In the genomic region with DNA sequence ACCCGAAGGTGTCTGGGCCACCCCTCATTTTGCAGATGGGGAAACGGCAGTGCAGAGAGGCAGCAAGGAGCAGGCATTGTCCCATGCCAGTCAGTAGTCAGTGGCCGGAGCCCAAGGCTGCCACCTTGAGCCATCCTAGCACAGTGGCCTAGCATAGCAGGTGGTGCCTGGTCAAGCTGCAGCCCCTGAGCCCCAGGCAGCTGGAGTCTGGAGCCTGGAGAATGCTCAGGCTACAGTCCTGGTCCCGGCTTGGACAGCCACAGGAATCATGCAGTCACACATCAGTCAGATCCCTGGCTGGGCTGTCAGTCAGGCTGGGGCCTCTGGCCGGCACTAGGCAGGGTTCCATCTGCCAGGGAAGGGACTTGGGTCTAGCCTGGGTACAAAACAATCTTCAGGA, we compare ENCODE assay signal across 1 cellular context.
TF ChIP-seq lines count a peak whose summit lies in the region.

No MANE protein-coding gene starts in this region.

TF ChIP-seq in HepG2, 621 proteins besides CTCF, POLR2A, EP300 and RAD21:
- TF ChIP-seq NONO (IDR thresholded peaks at IDR 0.05) (no peak), NONO (CRISPR knock-in tag; conservative IDR thresholded peaks at IDR 0.05) (no peak), ZFP82 (CRISPR knock-in tag; IDR thresholded peaks at IDR 0.05; ENCODE audit: borderline replicate concordance) (no peak), BRCA1 (CRISPR knock-in tag; IDR thresholded peaks at IDR 0.05) (no peak), RELA (CRISPR knock-in tag; IDR thresholded peaks at IDR 0.05) (no peak), AHDC1 (CRISPR knock-in tag; IDR thresholded peaks at IDR 0.05; ENCODE audit: borderline replicate concordance) (no peak), CREM (IDR thresholded peaks at IDR 0.05) (no peak), CREM (CRISPR knock-in tag; IDR thresholded peaks at IDR 0.05) (no peak), NR2F2 (IDR thresholded peaks at IDR 0.05; ENCODE audit: borderline replicate concordance, low read depth) (no peak), ZNF800 (CRISPR knock-in tag; IDR thresholded peaks at IDR 0.05) (no peak), ZNF513 (CRISPR knock-in tag; conservative IDR thresholded peaks at IDR 0.05) (no peak), MLXIP (CRISPR knock-in tag; IDR thresholded peaks at IDR 0.05; ENCODE audit: borderline replicate concordance) (no peak), KDM2A (CRISPR knock-in tag; IDR thresholded peaks at IDR 0.05; ENCODE audit: borderline replicate concordance, low read depth) (no peak), IRF2 (CRISPR knock-in tag; IDR thresholded peaks at IDR 0.05) (no peak), JUNB (CRISPR knock-in tag; IDR thresholded peaks at IDR 0.05; ENCODE audit: borderline replicate concordance) (no peak), SALL1 (CRISPR knock-in tag; IDR thresholded peaks at IDR 0.05) (no peak)
- TF ChIP-seq, protein P1, sequence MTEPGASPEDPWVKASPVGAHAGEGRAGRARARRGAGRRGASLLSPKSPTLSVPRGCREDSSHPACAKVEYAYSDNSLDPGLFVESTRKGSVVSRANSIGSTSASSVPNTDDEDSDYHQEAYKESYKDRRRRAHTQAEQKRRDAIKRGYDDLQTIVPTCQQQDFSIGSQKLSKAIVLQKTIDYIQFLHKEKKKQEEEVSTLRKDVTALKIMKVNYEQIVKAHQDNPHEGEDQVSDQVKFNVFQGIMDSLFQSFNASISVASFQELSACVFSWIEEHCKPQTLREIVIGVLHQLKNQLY (CRISPR knock-in tag; IDR thresholded peaks at IDR 0.05): no peak
- TF ChIP-seq, protein P2, sequence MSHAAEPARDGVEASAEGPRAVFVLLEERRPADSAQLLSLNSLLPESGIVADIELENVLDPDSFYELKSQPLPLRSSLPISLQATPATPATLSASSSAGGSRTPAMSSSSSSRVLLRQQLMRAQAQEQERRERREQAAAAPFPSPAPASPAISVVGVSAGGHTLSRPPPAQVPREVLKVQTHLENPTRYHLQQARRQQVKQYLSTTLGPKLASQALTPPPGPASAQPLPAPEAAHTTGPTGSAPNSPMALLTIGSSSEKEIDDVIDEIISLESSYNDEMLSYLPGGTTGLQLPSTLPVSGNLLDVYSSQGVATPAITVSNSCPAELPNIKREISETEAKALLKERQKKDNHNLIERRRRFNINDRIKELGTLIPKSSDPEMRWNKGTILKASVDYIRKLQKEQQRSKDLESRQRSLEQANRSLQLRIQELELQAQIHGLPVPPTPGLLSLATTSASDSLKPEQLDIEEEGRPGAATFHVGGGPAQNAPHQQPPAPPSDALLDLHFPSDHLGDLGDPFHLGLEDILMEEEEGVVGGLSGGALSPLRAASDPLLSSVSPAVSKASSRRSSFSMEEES (CRISPR knock-in tag; IDR thresholded peaks at IDR 0.05): no peak
